8 cellular contexts compared by ENCODE assay signal in the genomic region with DNA sequence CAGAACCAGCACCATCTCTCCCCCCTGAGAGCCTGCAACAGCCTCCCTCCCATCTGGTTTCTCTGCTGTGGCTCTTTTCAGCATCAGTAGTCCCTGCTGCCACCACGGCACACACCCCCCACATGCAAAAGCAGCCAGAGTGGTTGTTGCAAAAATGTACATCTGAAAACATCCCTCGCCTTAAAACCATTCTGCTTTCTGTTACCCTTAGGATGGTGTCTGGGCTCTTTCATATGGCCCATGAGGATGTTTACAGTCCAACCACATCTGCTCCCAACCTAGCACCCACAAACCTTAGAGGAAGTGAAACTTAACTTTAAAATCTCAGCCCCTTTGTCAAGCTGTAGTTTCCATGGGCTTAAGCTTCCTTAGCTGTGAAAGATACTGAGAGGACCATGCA. TPM values are rescaled to one million over a fixed set of nuclear protein-coding genes. Genes with fewer than 3 reads are reported as not detected.
A peak's percentile ranks its signal among the peaks of the same experiment; 100 is the strongest.
DNase-seq lines count a peak whose midpoint lies in the region; ATAC-seq, FAIRE-seq and TF ChIP-seq lines count a peak whose summit lies in the region.

No MANE protein-coding gene starts in this region.

- H3K4me3 Mint-ChIP-seq in T-helper 17 cell (peak overlapping the region; percentile 100), glutamatergic neuron (ENCODE audit: unreplicated experiment) (peak overlapping the region; percentile 99)
- H3K4me3 Mint-ChIP-seq in stimulated activated naive CD8-positive, alpha-beta T cell treated with anti-CD3 and anti-CD28 coated beads, Interleukin-15, Interleukin-2, amounts not matched to agents 100 ng/mL and 50 ng/mL, for 24 hours, result peak overlapping the region; percentile 91

- ATAC-seq in GM18909 (IDR thresholded peaks at IDR 0.05; ENCODE audit: poor library complexity, unreplicated experiment), result peak; percentile 88
- peak; percentile 81 for ATAC-seq in HG03097 (IDR thresholded peaks at IDR 0.05; ENCODE audit: low FRiP score, unreplicated experiment)
- ATAC-seq in T-helper 17 cell, result peak; percentile 54

- no peak for TF ChIP-seq CTCF in glutamatergic neuron (IDR thresholded peaks at IDR 0.05; ENCODE audit: partially characterized antibody, unreplicated experiment)

- H3K36me3 Mint-ChIP-seq in T-helper 17 cell (ENCODE audit: low read depth) (peaks cover 9% of the 10 kb centered on the region), glutamatergic neuron (ENCODE audit: unreplicated experiment) (peaks cover 4% of the 10 kb centered on the region)
- no peaks in the 10 kb centered on the region for H3K36me3 Mint-ChIP-seq in stimulated activated naive CD8-positive, alpha-beta T cell treated with anti-CD3 and anti-CD28 coated beads, Interleukin-15, Interleukin-2, amounts not matched to agents 100 ng/mL and 50 ng/mL, for 24 hours (ENCODE audit: low read depth)

- H3K27me3 Mint-ChIP-seq in T-helper 17 cell (no peaks in the 10 kb centered on the region), glutamatergic neuron (ENCODE audit: unreplicated experiment) (peaks cover 5% of the 10 kb centered on the region)
- no peaks in the 10 kb centered on the region for H3K27me3 Mint-ChIP-seq in stimulated activated naive CD8-positive, alpha-beta T cell treated with anti-CD3 and anti-CD28 coated beads, Interleukin-15, Interleukin-2, amounts not matched to agents 100 ng/mL and 50 ng/mL, for 24 hours

- H3K9me3 Mint-ChIP-seq in glutamatergic neuron (ENCODE audit: unreplicated experiment), result peaks cover 13% of the 10 kb centered on the region
- H3K9me3 Mint-ChIP-seq in stimulated activated naive CD8-positive, alpha-beta T cell treated with anti-CD3 and anti-CD28 coated beads, Interleukin-15, Interleukin-2, amounts not matched to agents 100 ng/mL and 50 ng/mL, for 24 hours, result no peaks in the 10 kb centered on the region

- no peak for FAIRE-seq in urothelium cell line (lab: Jason Lieb, UNC)

- H3K9me3 ChIP-seq in T-helper 17 cell (ENCODE audit: control insufficient read depth, low read length, poor library complexity, severe bottlenecking), result no peaks in the 10 kb centered on the region

- H3K27ac Mint-ChIP-seq in T-helper 17 cell, result peak overlapping the region; percentile 99
- H3K27ac Mint-ChIP-seq in glutamatergic neuron (ENCODE audit: unreplicated experiment), result peak overlapping the region; percentile 90
- peak overlapping the region; percentile 81 for H3K27ac Mint-ChIP-seq in stimulated activated naive CD8-positive, alpha-beta T cell treated with anti-CD3 and anti-CD28 coated beads, Interleukin-15, Interleukin-2, amounts not matched to agents 100 ng/mL and 50 ng/mL, for 24 hours

- DNase-seq in Ammon's horn (ENCODE audit: low spot score), result peak; percentile 63
- no peak for DNase-seq in T-helper 17 cell
- DNase-seq in glutamatergic neuron, result no peak
- no peak for DNase-seq in urothelium cell line (ENCODE audit: low spot score)
- no peak for DNase-seq in Kasumi-1 (lab: John Stamatoyannopoulos, UW)

- H3K4me1 Mint-ChIP-seq in T-helper 17 cell (peaks cover 46% of the 10 kb centered on the region), glutamatergic neuron (ENCODE audit: low read depth, unreplicated experiment) (peaks cover 22% of the 10 kb centered on the region)
- H3K4me1 Mint-ChIP-seq in stimulated activated naive CD8-positive, alpha-beta T cell treated with anti-CD3 and anti-CD28 coated beads, Interleukin-15, Interleukin-2, amounts not matched to agents 100 ng/mL and 50 ng/mL, for 24 hours (ENCODE audit: low read depth), result peaks cover 43% of the 10 kb centered on the region

RNA-seq across cellular contexts. Expression of a gene that starts 0.8 kb away (rescaled TPM):
- total RNA-seq in T-helper 17 cell (10 to 100 TPM in 1 of 2 donors, 1 to 10 TPM in 1; 3.5 to 12.3 TPM), glutamatergic neuron (ENCODE audit: unreplicated experiment) (7.8 TPM)

RNA-seq across cellular contexts. Expression of a gene that starts 0.9 kb away (rescaled TPM):
- total RNA-seq in T-helper 17 cell (10 to 100 TPM; 29.2 to 40.1 TPM), glutamatergic neuron (ENCODE audit: unreplicated experiment) (44.6 TPM)

RNA-seq across cellular contexts. Expression of a gene that starts 45.1 kb away (rescaled TPM):
- total RNA-seq in T-helper 17 cell (100 to 1,000 TPM; 356 to 408 TPM), glutamatergic neuron (ENCODE audit: unreplicated experiment) (11.1 TPM)

RNA-seq across cellular contexts. Expression of a gene that starts 56.5 kb away (rescaled TPM):
- 100 to 1,000 TPM; 102 to 107 TPM for total RNA-seq in T-helper 17 cell
- 64.3 TPM for total RNA-seq in glutamatergic neuron (ENCODE audit: unreplicated experiment)

RNA-seq across cellular contexts. Expression of a gene that starts 56.6 kb away (rescaled TPM):
- total RNA-seq in T-helper 17 cell, result under 1 TPM in 1 of 2 donors, not detected in 1; 0.05 TPM
- 0.78 TPM for total RNA-seq in glutamatergic neuron (ENCODE audit: unreplicated experiment)

Comparison
In these comparisons a context has a peak if more than half of its experiments do, and no peak if none do; other contexts are left out.
1. RNA of a gene that starts 45.1 kb away (total RNA-seq): 356 to 408 TPM in T-helper 17 cell; 11.1 TPM in glutamatergic neuron (single experiment); every median in the first group is over 10 times any median in the second.
2. Peak in every context shown above with its lines, with median percentiles within 50 percentile points of each other: ATAC-seq, H3K27ac Mint-ChIP-seq and H3K4me3 Mint-ChIP-seq.